8 cellular contexts compared by ENCODE assay signal in genomic region chr1:158998037-158998780, GRCh38. TPM values are rescaled to one million over a fixed set of nuclear protein-coding genes. Genes with fewer than 3 reads are reported as not detected.
DNase-seq lines count a peak whose midpoint lies in the region; ATAC-seq, FAIRE-seq and TF ChIP-seq lines count a peak whose summit lies in the region.

No MANE protein-coding gene starts in this region.

- TF ChIP-seq POLR2A in GM12892 (IDR thresholded peaks at IDR 0.05; ENCODE audit: low read depth, low read length), result no peak

- DNase-seq in GM12892 (ENCODE audit: insufficient read length), result no peak
- no peak for DNase-seq in central memory CD8-positive, alpha-beta T cell (ENCODE audit: low spot score in 2 of 2)
- DNase-seq in osteocyte (ENCODE audit: extremely low spot score, unreplicated experiment), result no peak
- DNase-seq in urothelium cell line (ENCODE audit: low spot score), result no peak
- DNase-seq in nucleus accumbens (lab: John Stamatoyannopoulos, UW), result no peak
- no peak for DNase-seq in GM10266 (ENCODE audit: extremely low spot score)

- peak overlapping the region; percentile 77 for H3K27ac Mint-ChIP-seq in central memory CD8-positive, alpha-beta T cell (ENCODE audit: low read depth)
- peak overlapping the region; percentile 94 for H3K27ac Mint-ChIP-seq in osteocyte (ENCODE audit: unreplicated experiment)

- peak overlapping the region; percentile 45 for H3K4me3 Mint-ChIP-seq in central memory CD8-positive, alpha-beta T cell
- peak overlapping the region; percentile 76 for H3K4me3 Mint-ChIP-seq in osteocyte (ENCODE audit: unreplicated experiment)

- peaks cover 2% of the 10 kb centered on the region for H3K36me3 Mint-ChIP-seq in central memory CD8-positive, alpha-beta T cell (ENCODE audit: insufficient read depth)
- H3K36me3 Mint-ChIP-seq in osteocyte (ENCODE audit: unreplicated experiment), result no peaks in the 10 kb centered on the region

- no peaks in the 10 kb centered on the region for H3K9me3 Mint-ChIP-seq in central memory CD8-positive, alpha-beta T cell
- no peaks in the 10 kb centered on the region for H3K9me3 Mint-ChIP-seq in osteocyte (ENCODE audit: unreplicated experiment)

- H3K27me3 Mint-ChIP-seq in central memory CD8-positive, alpha-beta T cell, result no peaks in the 10 kb centered on the region
- peaks cover 2% of the 10 kb centered on the region for H3K27me3 Mint-ChIP-seq in osteocyte (ENCODE audit: unreplicated experiment)

- TF ChIP-seq CTCF in osteocyte (IDR thresholded peaks at IDR 0.05), result no peak
- no peak for TF ChIP-seq CTCF in GM10266 (IDR thresholded peaks at IDR 0.05; ENCODE audit: control insufficient read depth, insufficient read depth, low read depth, missing control alignments)

- ATAC-seq in HG03175 (IDR thresholded peaks at IDR 0.05; ENCODE audit: unreplicated experiment) (peak; percentile 24), HG03442 (IDR thresholded peaks at IDR 0.05; ENCODE audit: unreplicated experiment) (no peak)
- ATAC-seq in central memory CD8-positive, alpha-beta T cell (replicated peaks; ENCODE audit: extremely low read depth, poor library complexity, severe bottlenecking), result peak; percentile 19

- peak; percentile 60 for FAIRE-seq in GM12892 (lab: Jason Lieb, UNC)
- no peak for FAIRE-seq in urothelium cell line (lab: Jason Lieb, UNC)

- peaks cover 40% of the 10 kb centered on the region for H3K4me1 Mint-ChIP-seq in central memory CD8-positive, alpha-beta T cell
- peaks cover 16% of the 10 kb centered on the region for H3K4me1 Mint-ChIP-seq in osteocyte (ENCODE audit: unreplicated experiment)

RNA-seq across cellular contexts. Expression of gene IFI16, which starts 11.5 kb away (rescaled TPM):
- 184 TPM for polyA plus RNA-seq in GM12892 (2012; ENCODE audit: missing spikeins)
- total RNA-seq in osteocyte, result 62.4 and 65.9 TPM in 2 replicates
